16 cellular contexts compared by ENCODE assay signal in genomic region chr3:134615743-134616142, GRCh38. TPM values are rescaled to one million over a fixed set of nuclear protein-coding genes. Genes with fewer than 3 reads are reported as not detected.
A peak's percentile ranks its signal among the peaks of the same experiment; 100 is the strongest.
DNase-seq lines count a peak whose midpoint lies in the region; ATAC-seq and TF ChIP-seq lines count a peak whose summit lies in the region.
"Had no signal": no experiment of that assay in that cellular context is flagged by ENCODE, and none has a peak within 500 bp of the region (broad histone marks: within the 10 kb centered on the region; RNA-seq: fewer than 3 reads in every experiment).

No MANE protein-coding gene starts in this region.

- no peaks in the 10 kb centered on the region for H3K79me2 ChIP-seq in trophoblast cell (ENCODE audit: control insufficient read depth, insufficient read depth, low read length, poor library complexity)

- no peak overlapping the region for H3K4me3 ChIP-seq in H7 (ENCODE audit: insufficient read depth, low read depth, low read length)
- no peak overlapping the region for H3K4me3 ChIP-seq in IMR-90 (ENCODE audit: insufficient read depth, low read depth, low read length)
- no peak overlapping the region for H3K4me3 ChIP-seq in trophoblast cell (ENCODE audit: low read depth, low read length)
- H3K4me3 ChIP-seq: GM23248 had no signal

- WGBS in IMR-90 (ENCODE audit: extremely low coverage in 2 of 2, insufficient read length in 1 of 2), 2 experiments: 70% methylated on average over 3 of the region's 5 CpGs; no CpG with 5 or more reads in 1 of the 2 experiments
- no CpG with 5 or more reads among the region's 5 CpGs for whole genome bisulfite sequencing in trophoblast cell (ENCODE audit: extremely low coverage, insufficient coverage, insufficient read length)

- DNase-seq in H7 (peak; percentile 1), IMR-90 (no peak), islet precursor cell (peak; percentile 36), trophoblast cell (no peak), midbrain (lab: John Stamatoyannopoulos, UW) (no peak), erythroblast (lab: John Stamatoyannopoulos, UW) (no peak), activated gamma-delta T cell (lab: John Stamatoyannopoulos, UW) (no peak)
- DNase-seq: ACHN; Caco-2; CD4-positive, alpha-beta T cell; GM23248; HFFc6 had no signal

- CTCF ChIA-PET in IMR-90 (lab: Yijun Ruan, JAX): interaction anchor here (2.1 kb wide), 1 partner anchor 15 kb away, joined by 8 read pairs; no protein-coding TSS in a partner anchor

- H3K79me1 ChIP-seq in IMR-90 (ENCODE audit: low read depth in 1 of 2, low read length in 2 of 2) (no peaks in the 10 kb centered on the region), trophoblast cell (ENCODE audit: low read length) (no peaks in the 10 kb centered on the region)

- H3K36me3 ChIP-seq in H7 (replicated peaks; ENCODE audit: control insufficient read depth, insufficient read depth, low read length): no peaks in the 10 kb centered on the region
- no peaks in the 10 kb centered on the region for H3K36me3 ChIP-seq in IMR-90 (ENCODE audit: control insufficient read depth, insufficient read depth, low read length)
- H3K36me3 ChIP-seq in trophoblast cell (ENCODE audit: control insufficient read depth in 1 of 2, insufficient read depth in 2 of 2, low read length in 2 of 2): no peaks in the 10 kb centered on the region

- no peaks in the 10 kb centered on the region; the same call in 1 of the 2 replicates for H3K9me1 ChIP-seq in IMR-90 (ENCODE audit: insufficient read depth, low read length)

- no peaks in the 10 kb centered on the region for H4K20me1 ChIP-seq in IMR-90 (ENCODE audit: insufficient read depth, low read length)

- no peak overlapping the region for H2BK20ac ChIP-seq in IMR-90 (ENCODE audit: low read depth, low read length)

- no peak for TF ChIP-seq CTCF in IMR-90 (conservative IDR thresholded peaks at IDR 0.05; ENCODE audit: low read depth, low read length)

- no peak overlapping the region for H2BK12ac ChIP-seq in trophoblast cell (ENCODE audit: low read length)

- no peak overlapping the region for H3K56ac ChIP-seq in IMR-90 (ENCODE audit: extremely low read depth, insufficient read depth, low read length)

- intact Hi-C loops in IMR-90 (cut with micrococcal nuclease): no loop called here

- TF ChIP-seq RAD21 in IMR-90 (IDR thresholded peaks at IDR 0.05; ENCODE audit: low read length): no peak

- in situ Hi-C loops in IMR-90 (cut with MboI; ENCODE audit: low sequenced_read_pairs): no loop called here

- H3K4me2 ChIP-seq in IMR-90 (ENCODE audit: low read depth, low read length): no peak overlapping the region
- no peak overlapping the region for H3K4me2 ChIP-seq in trophoblast cell (ENCODE audit: low read length)

- H2AFZ ChIP-seq in IMR-90 (replicated peaks; ENCODE audit: low read length, poor library complexity) (no peak overlapping the region), trophoblast cell (ENCODE audit: insufficient read depth, low read length, poor library complexity) (no peak overlapping the region)
- H2AFZ ChIP-seq: GM23248 had no signal

- H3K27ac ChIP-seq in IMR-90 (ENCODE audit: insufficient read depth, low read length) (no peak overlapping the region), trophoblast cell (ENCODE audit: low read depth, low read length) (no peak overlapping the region)
- H3K27ac ChIP-seq: C4-2B, GM23248, HL-60 had no signal

- H4K8ac ChIP-seq in IMR-90 (ENCODE audit: low read depth in 2 of 2, low read length in 2 of 2): no peak overlapping the region
- H4K8ac ChIP-seq in trophoblast cell (ENCODE audit: low read depth, low read length): no peak overlapping the region

- H3K23ac ChIP-seq in IMR-90 (ENCODE audit: low read depth, low read length): no peak overlapping the region
- no peak overlapping the region for H3K23ac ChIP-seq in trophoblast cell (ENCODE audit: low read length)

- no peak overlapping the region for H2BK120ac ChIP-seq in IMR-90 (ENCODE audit: low read depth, low read length)
- no peak overlapping the region for H2BK120ac ChIP-seq in trophoblast cell (ENCODE audit: insufficient read depth, low read length, poor library complexity)

- no peak overlapping the region for H2BK15ac ChIP-seq in IMR-90 (ENCODE audit: low read depth, low read length)

- H3K14ac ChIP-seq in IMR-90 (replicated peaks; ENCODE audit: low read depth, low read length) (no peak overlapping the region), trophoblast cell (ENCODE audit: low read length) (no peak overlapping the region)

- TF ChIP-seq POLR2A in IMR-90 (IDR thresholded peaks at IDR 0.05; ENCODE audit: low read depth, low read length) (no peak), erythroblast (IDR thresholded peaks at IDR 0.05; ENCODE audit: low read length) (no peak)

- no TSS peak for BruUV-seq in IMR-90 (replicated peaks; lab: Mats Ljungman, UMichigan)

- H3K4me1 ChIP-seq in IMR-90 (ENCODE audit: control insufficient read depth, insufficient read depth, low read length) (peaks cover 2% of the 10 kb centered on the region; the same call in 1 of the 2 replicates), trophoblast cell (ENCODE audit: control insufficient read depth in 1 of 2, insufficient read depth in 2 of 2, low read length in 2 of 2) (no peaks in the 10 kb centered on the region)
- H3K4me1 ChIP-seq: Caco-2 had no signal

- no peak overlapping the region for H2BK5ac ChIP-seq in IMR-90 (ENCODE audit: low read depth, low read length, poor library complexity, severe bottlenecking)
- H2BK5ac ChIP-seq in trophoblast cell (ENCODE audit: low read depth, low read length, poor library complexity): no peak overlapping the region

- no peak overlapping the region for H4K12ac ChIP-seq in trophoblast cell (ENCODE audit: low read depth, low read length)

- H2AK5ac ChIP-seq in IMR-90 (ENCODE audit: low read depth, low read length): no peak overlapping the region
- H2AK5ac ChIP-seq in trophoblast cell (ENCODE audit: low read length): no peak overlapping the region

- no peak for ATAC-seq in IMR-90 (ENCODE audit: low read depth)
- ATAC-seq: HCT116 had no signal

- POLR2A ChIA-PET in IMR-90 (lab: Charles Lee; ENCODE audit: unreplicated experiment): interaction anchor here (0.6 kb wide), 1 partner anchor 57 kb away, joined by 25 read pairs; no protein-coding TSS in a partner anchor

- H3K9ac ChIP-seq in IMR-90 (ENCODE audit: low read depth, low read length): no peak overlapping the region
- peak overlapping the region; percentile 30 for H3K9ac ChIP-seq in trophoblast cell (ENCODE audit: low read length)
- H3K9ac ChIP-seq: GM23248 had no signal

- no peaks in the 10 kb centered on the region for H3K9me3 ChIP-seq in IMR-90 (ENCODE audit: control insufficient read depth, insufficient read depth, low read length)
- no peaks in the 10 kb centered on the region for H3K9me3 ChIP-seq in trophoblast cell (ENCODE audit: insufficient read depth, low read depth, low read length)
- H3K9me3 ChIP-seq: Caco-2 had no signal

- no peak overlapping the region; the same call in 1 of the 2 replicates for H4K5ac ChIP-seq in IMR-90 (ENCODE audit: low read depth, low read length)

- no peaks in the 10 kb centered on the region for H3K27me3 ChIP-seq in H7 (ENCODE audit: control insufficient read depth, insufficient read depth, low read length)
- H3K27me3 ChIP-seq in IMR-90 (ENCODE audit: control insufficient read depth, insufficient read depth, low read length): peaks cover 28% of the 10 kb centered on the region
- no peaks in the 10 kb centered on the region for H3K27me3 ChIP-seq in trophoblast cell (ENCODE audit: insufficient read depth, low read length)

- H2AK9ac ChIP-seq in IMR-90 (replicated peaks; ENCODE audit: low read depth, low read length, poor library complexity): no peak overlapping the region

- H3K18ac ChIP-seq in IMR-90 (ENCODE audit: low read depth, low read length) (peak overlapping the region; percentile 3; the same call in 1 of the 2 replicates), trophoblast cell (ENCODE audit: low read length) (no peak overlapping the region)

- H4K91ac ChIP-seq in IMR-90 (ENCODE audit: insufficient read depth, low read depth, low read length) (no peak overlapping the region), trophoblast cell (ENCODE audit: low read depth, low read length) (no peak overlapping the region)

- dilution Hi-C loops in IMR-90 (cut with HindIII; ENCODE audit: low sequenced_read_pairs, unreplicated experiment): no loop called here

- no peak overlapping the region for H3K4ac ChIP-seq in IMR-90 (ENCODE audit: low read depth, low read length)
- no peak overlapping the region for H3K4ac ChIP-seq in trophoblast cell (ENCODE audit: low read depth, low read length)

TF ChIP-seq in IMR-90, 13 proteins besides CTCF, POLR2A, EP300 and RAD21 (continues in another document):
- TF ChIP-seq RCOR1 (IDR thresholded peaks at IDR 0.05; ENCODE audit: insufficient replicate concordance, low read length) (no peak), CHD1 (IDR thresholded peaks at IDR 0.05; ENCODE audit: low read depth, low read length) (no peak), RFX5 (IDR thresholded peaks at IDR 0.05; ENCODE audit: low read depth, low read length) (no peak), MXI1 (IDR thresholded peaks at IDR 0.05; ENCODE audit: borderline replicate concordance, low read depth, low read length) (no peak), SMC3 (IDR thresholded peaks at IDR 0.05; ENCODE audit: low read depth, low read length) (no peak), MAFK (IDR thresholded peaks at IDR 0.05; ENCODE audit: low read depth, low read length) (no peak), MAZ (IDR thresholded peaks at IDR 0.05; ENCODE audit: borderline replicate concordance, low read depth, low read length) (no peak)
- TF ChIP-seq, protein P1, sequence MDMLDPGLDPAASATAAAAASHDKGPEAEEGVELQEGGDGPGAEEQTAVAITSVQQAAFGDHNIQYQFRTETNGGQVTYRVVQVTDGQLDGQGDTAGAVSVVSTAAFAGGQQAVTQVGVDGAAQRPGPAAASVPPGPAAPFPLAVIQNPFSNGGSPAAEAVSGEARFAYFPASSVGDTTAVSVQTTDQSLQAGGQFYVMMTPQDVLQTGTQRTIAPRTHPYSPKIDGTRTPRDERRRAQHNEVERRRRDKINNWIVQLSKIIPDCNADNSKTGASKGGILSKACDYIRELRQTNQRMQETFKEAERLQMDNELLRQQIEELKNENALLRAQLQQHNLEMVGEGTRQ (IDR thresholded peaks at IDR 0.05; ENCODE audit: low read depth, low read length): no peak

RNA-seq across cellular contexts. Expression of gene KY, which starts 35.1 kb away (rescaled TPM):
- total RNA-seq in H7 (2014; rRNA removed; shearing (Covaris generic)): 0.07 TPM in 1 of 2 replicates, not detected in the other
- total RNA-seq in IMR-90 (2012; rRNA removed): under 0.01 TPM in 2 replicates
- polyA plus RNA-seq in IMR-90 (2012; rRNA removed): 0.04 and 0.09 TPM in 2 replicates
- 0.02 TPM in 2 replicates for polyA plus RNA-seq in IMR-90 (2012; cell fraction: cytosol; rRNA removed)
- polyA plus RNA-seq in IMR-90 (2012; cell fraction: nucleus; rRNA removed; ENCODE audit: low replicate concordance): 0.02 and 0.04 TPM in 2 replicates
- polyA plus RNA-seq in trophoblast cell (2013): not detected in 2 replicates
- total RNA-seq: Caco-2; CD4-positive, alpha-beta T cell; HT1080 had no signal

Comparison
In these comparisons a context has a peak if more than half of its experiments do, and no peak if none do; other contexts are left out.
1. DNase-seq: peak in H7 (single experiment) and islet precursor cell (single experiment); none in IMR-90 (single experiment), trophoblast cell (0 of 2), midbrain (single experiment), erythroblast (0 of 2) and activated gamma-delta T cell (single experiment).